1 cellular context compared by ENCODE assay signal in the genomic region with DNA sequence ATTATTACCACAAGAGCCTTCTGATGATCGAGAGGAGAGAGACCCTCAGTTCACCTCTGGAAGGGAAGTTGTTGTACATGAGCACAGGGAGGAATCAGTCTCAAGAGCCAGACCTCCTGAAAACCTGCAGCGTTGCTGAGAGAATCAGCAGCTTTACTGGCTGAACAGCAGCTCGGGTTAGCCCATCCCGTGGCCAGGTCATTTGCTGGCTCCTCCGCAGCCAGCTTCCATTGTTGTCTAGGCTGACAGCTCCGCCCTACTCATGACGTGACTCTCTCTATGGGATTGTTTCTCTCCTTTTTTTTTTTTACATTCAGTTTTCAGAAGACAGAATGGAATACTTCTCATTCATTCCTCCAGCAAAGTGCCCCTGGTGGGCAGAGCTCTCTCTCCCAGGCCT.
TF ChIP-seq lines count a peak whose summit lies in the region.

No MANE protein-coding gene starts in this region.

TF ChIP-seq in WTC11, 78 proteins besides CTCF, POLR2A, EP300 and RAD21 (continued from another document):
- TF ChIP-seq, protein P1, sequence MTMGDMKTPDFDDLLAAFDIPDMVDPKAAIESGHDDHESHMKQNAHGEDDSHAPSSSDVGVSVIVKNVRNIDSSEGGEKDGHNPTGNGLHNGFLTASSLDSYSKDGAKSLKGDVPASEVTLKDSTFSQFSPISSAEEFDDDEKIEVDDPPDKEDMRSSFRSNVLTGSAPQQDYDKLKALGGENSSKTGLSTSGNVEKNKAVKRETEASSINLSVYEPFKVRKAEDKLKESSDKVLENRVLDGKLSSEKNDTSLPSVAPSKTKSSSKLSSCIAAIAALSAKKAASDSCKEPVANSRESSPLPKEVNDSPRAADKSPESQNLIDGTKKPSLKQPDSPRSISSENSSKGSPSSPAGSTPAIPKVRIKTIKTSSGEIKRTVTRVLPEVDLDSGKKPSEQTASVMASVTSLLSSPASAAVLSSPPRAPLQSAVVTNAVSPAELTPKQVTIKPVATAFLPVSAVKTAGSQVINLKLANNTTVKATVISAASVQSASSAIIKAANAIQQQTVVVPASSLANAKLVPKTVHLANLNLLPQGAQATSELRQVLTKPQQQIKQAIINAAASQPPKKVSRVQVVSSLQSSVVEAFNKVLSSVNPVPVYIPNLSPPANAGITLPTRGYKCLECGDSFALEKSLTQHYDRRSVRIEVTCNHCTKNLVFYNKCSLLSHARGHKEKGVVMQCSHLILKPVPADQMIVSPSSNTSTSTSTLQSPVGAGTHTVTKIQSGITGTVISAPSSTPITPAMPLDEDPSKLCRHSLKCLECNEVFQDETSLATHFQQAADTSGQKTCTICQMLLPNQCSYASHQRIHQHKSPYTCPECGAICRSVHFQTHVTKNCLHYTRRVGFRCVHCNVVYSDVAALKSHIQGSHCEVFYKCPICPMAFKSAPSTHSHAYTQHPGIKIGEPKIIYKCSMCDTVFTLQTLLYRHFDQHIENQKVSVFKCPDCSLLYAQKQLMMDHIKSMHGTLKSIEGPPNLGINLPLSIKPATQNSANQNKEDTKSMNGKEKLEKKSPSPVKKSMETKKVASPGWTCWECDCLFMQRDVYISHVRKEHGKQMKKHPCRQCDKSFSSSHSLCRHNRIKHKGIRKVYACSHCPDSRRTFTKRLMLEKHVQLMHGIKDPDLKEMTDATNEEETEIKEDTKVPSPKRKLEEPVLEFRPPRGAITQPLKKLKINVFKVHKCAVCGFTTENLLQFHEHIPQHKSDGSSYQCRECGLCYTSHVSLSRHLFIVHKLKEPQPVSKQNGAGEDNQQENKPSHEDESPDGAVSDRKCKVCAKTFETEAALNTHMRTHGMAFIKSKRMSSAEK (CRISPR knock-in tag; IDR thresholded peaks at IDR 0.05; ENCODE audit: borderline replicate concordance) = no peak
- no peak for TF ChIP-seq ZNF425 (CRISPR knock-in tag; conservative IDR thresholded peaks at IDR 0.05)
- TF ChIP-seq RORB (CRISPR knock-in tag; IDR thresholded peaks at IDR 0.05) = no peak
- TF ChIP-seq ESRRA (CRISPR knock-in tag; IDR thresholded peaks at IDR 0.05; ENCODE audit: borderline replicate concordance) = no peak
